Comparison of ENCODE assay signal across 9 cellular contexts in the genomic region with DNA sequence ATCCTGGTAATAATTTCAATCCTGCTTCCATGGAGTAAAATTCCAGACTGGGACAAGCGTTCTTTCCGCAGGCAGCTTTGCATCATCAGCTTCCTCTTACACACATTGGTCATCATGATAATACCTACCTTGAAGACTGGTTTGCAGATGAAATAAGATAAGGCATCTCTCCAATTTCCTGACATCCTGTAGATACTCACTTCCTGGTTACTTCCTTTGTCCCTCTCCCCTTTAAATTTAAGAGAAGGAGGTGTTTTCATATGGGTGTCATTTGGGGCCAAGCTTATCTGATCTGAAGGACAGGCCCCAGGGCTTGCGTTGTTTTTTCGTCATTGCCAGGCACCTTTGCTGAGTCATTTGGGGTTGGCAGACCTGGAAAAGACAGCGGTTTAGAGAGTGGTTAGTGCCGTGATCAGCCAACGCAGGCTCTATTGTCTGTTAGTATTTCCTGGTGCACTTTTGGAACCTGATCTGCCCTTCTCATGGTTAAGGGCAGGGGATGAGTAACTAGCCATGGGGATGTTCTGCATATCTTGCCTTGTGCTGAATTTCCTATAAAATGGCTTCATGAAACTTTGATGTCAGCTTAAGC. TPM values are rescaled to one million over a fixed set of nuclear protein-coding genes. Genes with fewer than 3 reads are reported as not detected.
A peak's percentile ranks its signal among the peaks of the same experiment; 100 is the strongest.
DNase-seq lines count a peak whose midpoint lies in the region; ATAC-seq and TF ChIP-seq lines count a peak whose summit lies in the region.
"Had no signal": no experiment of that assay in that cellular context is flagged by ENCODE, and none has a peak within 500 bp of the region (broad histone marks: within the 10 kb centered on the region; RNA-seq: fewer than 3 reads in every experiment).

No MANE protein-coding gene starts in this region.

- peak overlapping the region; percentile 35 for H3K4me3 ChIP-seq in CD4-positive, CD25-positive, alpha-beta regulatory T cell (ENCODE audit: low read depth, low read length)
- H3K4me3 ChIP-seq in mucosa of descending colon = no peak overlapping the region
- H3K4me3 ChIP-seq: right atrium auricular region had no signal

- no peaks in the 10 kb centered on the region for H3K36me3 ChIP-seq in CD4-positive, CD25-positive, alpha-beta regulatory T cell (ENCODE audit: control insufficient read depth, insufficient read depth, low read length)
- no peaks in the 10 kb centered on the region for H3K36me3 ChIP-seq in mucosa of descending colon (ENCODE audit: low read depth)
- H3K36me3 ChIP-seq: right atrium auricular region had no signal

- H3K9me3 ChIP-seq in CD4-positive, CD25-positive, alpha-beta regulatory T cell (ENCODE audit: control insufficient read depth in 2 of 2, low read length in 2 of 2) = no peaks in the 10 kb centered on the region
- no peaks in the 10 kb centered on the region for H3K9me3 ChIP-seq in mucosa of descending colon
- H3K9me3 ChIP-seq: right atrium auricular region had no signal

- intact Hi-C loops in mucosa of descending colon (cut with DNase I, micrococcal nuclease) = no loop called here

- peak overlapping the region; percentile 38 for H3K27ac ChIP-seq in CD4-positive, CD25-positive, alpha-beta regulatory T cell (ENCODE audit: insufficient read depth, low read length, poor library complexity, severe bottlenecking)
- H3K27ac ChIP-seq: right atrium auricular region had no signal

- TF ChIP-seq CTCF in mucosa of descending colon (IDR thresholded peaks at IDR 0.05) = no peak

- H3K4me3 Mint-ChIP-seq in CD4-positive, CD25-positive, alpha-beta regulatory T cell = peak overlapping the region; percentile 20 to 63 (median 34)
- peak overlapping the region; percentile 53 for H3K4me3 Mint-ChIP-seq in activated T-cell treated with anti-CD3 and anti-CD28 coated beads, Interleukin-2, amount 50 U/mL, for 4 hours

- DNase-seq in CD4-positive, CD25-positive, alpha-beta regulatory T cell = peak; percentile 9 to 79 (median 23)
- DNase-seq in NCI-H2196 treated with DMSO at 0.1 percent for 48 hours (lab: John Stamatoyannopoulos, UW; ENCODE audit: unreplicated experiment) (peak; percentile 86), mucosa of descending colon (no peak), NCI-H146 treated with DMSO at 0.1 percent for 48 hours (lab: John Stamatoyannopoulos, UW; ENCODE audit: unreplicated experiment) (no peak), foreskin melanocyte (no peak), left lobe of liver (ENCODE audit: low spot score) (no peak), AG08396 (ENCODE audit: low spot score) (no peak)
- peak; percentile 49 for DNase-seq in activated T-cell treated with anti-CD3 and anti-CD28 coated beads, Interleukin-2, amount 50 U/mL, for 4 hours

- peaks cover 32% of the 10 kb centered on the region for H3K4me1 ChIP-seq in CD4-positive, CD25-positive, alpha-beta regulatory T cell (ENCODE audit: control insufficient read depth, insufficient read depth, low read length, poor library complexity, severe bottlenecking)
- H3K4me1 ChIP-seq in mucosa of descending colon (ENCODE audit: low read depth) = no peaks in the 10 kb centered on the region

- H3K27me3 Mint-ChIP-seq in CD4-positive, CD25-positive, alpha-beta regulatory T cell = no peaks in the 10 kb centered on the region
- H3K27me3 Mint-ChIP-seq in activated T-cell treated with anti-CD3 and anti-CD28 coated beads, Interleukin-2, amount 50 U/mL, for 4 hours (ENCODE audit: low read depth) = no peaks in the 10 kb centered on the region

- H3K27me3 ChIP-seq in CD4-positive, CD25-positive, alpha-beta regulatory T cell (ENCODE audit: control insufficient read depth, insufficient read depth, low read length) = no peaks in the 10 kb centered on the region
- H3K27me3 ChIP-seq: right atrium auricular region had no signal

- H3K9me3 Mint-ChIP-seq in CD4-positive, CD25-positive, alpha-beta regulatory T cell = peaks cover 0 to 2% (median 0%) of the 10 kb centered on the region in 7 donors
- no peaks in the 10 kb centered on the region for H3K9me3 Mint-ChIP-seq in activated T-cell treated with anti-CD3 and anti-CD28 coated beads, Interleukin-2, amount 50 U/mL, for 4 hours

- ATAC-seq in CD4-positive, CD25-positive, alpha-beta regulatory T cell (ENCODE audit: low read depth in 2 of 2) = peak; percentile 44 to 49
- ATAC-seq in activated T-cell treated with anti-CD3 and anti-CD28 coated beads, Interleukin-2, amount 50 U/mL, for 4 hours = peak; percentile 94 to 96
- ATAC-seq in mucosa of descending colon (peak; percentile 36), left lobe of liver (no peak)

- H3K36me3 Mint-ChIP-seq in CD4-positive, CD25-positive, alpha-beta regulatory T cell = no peaks in the 10 kb centered on the region
- no peaks in the 10 kb centered on the region for H3K36me3 Mint-ChIP-seq in activated T-cell treated with anti-CD3 and anti-CD28 coated beads, Interleukin-2, amount 50 U/mL, for 4 hours (ENCODE audit: insufficient read depth)

- H3K4me1 Mint-ChIP-seq in CD4-positive, CD25-positive, alpha-beta regulatory T cell = peaks cover 9 to 43% (median 26%) of the 10 kb centered on the region in 4 donors
- peaks cover 53% of the 10 kb centered on the region for H3K4me1 Mint-ChIP-seq in activated T-cell treated with anti-CD3 and anti-CD28 coated beads, Interleukin-2, amount 50 U/mL, for 4 hours (ENCODE audit: low read depth)

- H3K27ac Mint-ChIP-seq in CD4-positive, CD25-positive, alpha-beta regulatory T cell = peak overlapping the region; percentile 56 to 85 (median 70)

RNA-seq across cellular contexts. Expression of gene GRAMD1B, which starts 24.1 kb away (rescaled TPM):
- total RNA-seq in CD4-positive, CD25-positive, alpha-beta regulatory T cell = 10.8 TPM
- polyA plus RNA-seq in CD4-positive, CD25-positive, alpha-beta regulatory T cell = 1 to 10 TPM; 1.7 to 5.5 (median 4.8) TPM
- total RNA-seq in activated T-cell treated with anti-CD3 and anti-CD28 coated beads, Interleukin-2, amount 50 U/mL, for 4 hours = 10 to 100 TPM; 20.2 to 24.4 (median 23.7) TPM
- total RNA-seq in mucosa of descending colon = 1 to 10 TPM; 3.2 to 4.4 (median 4.1) TPM
- 1.4 TPM for total RNA-seq in left lobe of liver

Comparison
In these comparisons a context has a peak if more than half of its experiments do, and no peak if none do; other contexts are left out.
1. DNase-seq: peak in CD4-positive, CD25-positive, alpha-beta regulatory T cell (3 of 3), NCI-H2196 treated with DMSO at 0.1 percent for 48 hours (single experiment) and activated T-cell treated with anti-CD3 and anti-CD28 coated beads, Interleukin-2, amount 50 U/mL, for 4 hours (single experiment); none in mucosa of descending colon (0 of 3), NCI-H146 treated with DMSO at 0.1 percent for 48 hours (single experiment), foreskin melanocyte (single experiment), left lobe of liver (single experiment) and AG08396 (single experiment).